22 cellular contexts compared by ENCODE assay signal in the genomic region with DNA sequence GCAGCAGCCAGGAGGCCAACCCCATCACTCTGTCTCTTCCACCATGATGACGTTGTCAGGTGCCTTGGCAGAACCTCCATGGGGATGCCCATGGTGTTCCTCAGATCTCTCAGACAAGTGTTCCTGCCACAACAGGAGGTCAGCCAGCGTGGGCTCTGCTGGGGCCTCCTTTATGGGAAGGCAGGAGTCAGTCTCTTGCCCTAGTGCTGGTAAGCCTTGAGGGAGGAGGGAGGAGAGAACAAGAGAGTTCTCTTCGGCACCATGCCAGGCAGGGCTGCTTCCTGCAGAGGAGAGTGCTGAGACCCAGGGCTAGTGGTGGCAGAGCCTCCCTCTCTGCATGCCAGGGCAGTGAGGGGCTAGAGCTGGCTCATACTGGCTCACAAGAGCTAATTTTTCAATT. TPM values are rescaled to one million over a fixed set of nuclear protein-coding genes. Genes with fewer than 3 reads are reported as not detected.
DNase-seq lines count a peak whose midpoint lies in the region; ATAC-seq and TF ChIP-seq lines count a peak whose summit lies in the region.
"Had no signal": no experiment of that assay in that cellular context is flagged by ENCODE, and none has a peak within 500 bp of the region (broad histone marks: within the 10 kb centered on the region; RNA-seq: fewer than 3 reads in every experiment).

No MANE protein-coding gene starts in this region.

- H3K4me3 ChIP-seq in A673 (ENCODE audit: low read depth, low read length, poor library complexity, severe bottlenecking) = no peak overlapping the region
- H3K4me3 ChIP-seq: Peyer's patch, SJSA1 had no signal

- H3K4me1 Mint-ChIP-seq in T-helper 17 cell = no peaks in the 10 kb centered on the region
- H3K4me1 Mint-ChIP-seq in stimulated activated effector memory CD8-positive, alpha-beta T cell treated with anti-CD3 and anti-CD28 coated beads, Interleukin-12 subunit alpha, Interleukin-12 subunit beta, amount 100 ng/mL, for 72 hours = no peaks in the 10 kb centered on the region

- no peaks in the 10 kb centered on the region for H3K27me3 ChIP-seq in A673 (replicated peaks; ENCODE audit: insufficient read depth, low read depth, low read length, poor library complexity)
- H3K27me3 ChIP-seq: Peyer's patch, SJSA1 had no signal

- POLR2A ChIA-PET in A673 (lab: Charles Lee; ENCODE audit: low non-redundant PET) = no interaction called here

- H3K27me3 Mint-ChIP-seq in T-helper 17 cell = no peaks in the 10 kb centered on the region

- TF ChIP-seq CTCF in A673 (conservative IDR thresholded peaks at IDR 0.05; ENCODE audit: low read depth, low read length) = no peak

- ATAC-seq in T-helper 17 cell (no peak), HG03378 (IDR thresholded peaks at IDR 0.05; ENCODE audit: unreplicated experiment) (no peak), HG03280 (IDR thresholded peaks at IDR 0.05; ENCODE audit: unreplicated experiment) (no peak)
- ATAC-seq in stimulated activated effector memory CD8-positive, alpha-beta T cell treated with anti-CD3 and anti-CD28 coated beads, Interleukin-12 subunit alpha, Interleukin-12 subunit beta, amount 100 ng/mL, for 72 hours = no peak

- H3K36me3 ChIP-seq in A673 (ENCODE audit: insufficient read depth, low read length, poor library complexity, severe bottlenecking) = no peaks in the 10 kb centered on the region
- H3K36me3 ChIP-seq: Peyer's patch had no signal

- no peaks in the 10 kb centered on the region for H3K36me3 Mint-ChIP-seq in T-helper 17 cell (ENCODE audit: low read depth)
- H3K36me3 Mint-ChIP-seq in stimulated activated effector memory CD8-positive, alpha-beta T cell treated with anti-CD3 and anti-CD28 coated beads, Interleukin-12 subunit alpha, Interleukin-12 subunit beta, amount 100 ng/mL, for 72 hours = no peaks in the 10 kb centered on the region

- no peak overlapping the region for H3K4me3 Mint-ChIP-seq in T-helper 17 cell
- no peak overlapping the region for H3K4me3 Mint-ChIP-seq in stimulated activated effector memory CD8-positive, alpha-beta T cell treated with anti-CD3 and anti-CD28 coated beads, Interleukin-12 subunit alpha, Interleukin-12 subunit beta, amount 100 ng/mL, for 72 hours
- H3K4me3 Mint-ChIP-seq: HFFc6 had no signal

- DNase-seq in A673 (ENCODE audit: low spot score) (peak; percentile 31), T-helper 17 cell (no peak), dermis blood vessel endothelial cell (no peak), NCI-H526 treated with DMSO at 0.1 percent for 48 hours (lab: John Stamatoyannopoulos, UW) (no peak)
- no peak for DNase-seq in stimulated activated effector memory CD8-positive, alpha-beta T cell treated with anti-CD3 and anti-CD28 coated beads, Interleukin-12 subunit alpha, Interleukin-12 subunit beta, amount 100 ng/mL, for 72 hours (ENCODE audit: low spot score in 2 of 2)
- DNase-seq: DMS53, H7, HFFc6, KG1, NCI-H1092 treated with DMSO at 0.1 percent for 48 hours, NCI-H1436 treated with DMSO at 0.1 percent for 48 hours, NCI-H1930, NCI-H748 treated with DMSO at 0.1 percent for 48 hours, Peyer's patch had no signal

- no peaks in the 10 kb centered on the region for H3K9me3 Mint-ChIP-seq in stimulated activated effector memory CD8-positive, alpha-beta T cell treated with anti-CD3 and anti-CD28 coated beads, Interleukin-12 subunit alpha, Interleukin-12 subunit beta, amount 100 ng/mL, for 72 hours
- H3K9me3 Mint-ChIP-seq: HFFc6 had no signal

- intact Hi-C loops in A673 (cut with micrococcal nuclease; ENCODE audit: unreplicated experiment) = no loop called here

- H3K4me1 ChIP-seq in A673 (ENCODE audit: insufficient read depth, low read length, poor library complexity, severe bottlenecking) = peaks cover 6% of the 10 kb centered on the region
- H3K4me1 ChIP-seq: SJSA1 had no signal

- peak overlapping the region; percentile 27 for H3K27ac Mint-ChIP-seq in T-helper 17 cell
- peak overlapping the region; percentile 69 for H3K27ac Mint-ChIP-seq in stimulated activated effector memory CD8-positive, alpha-beta T cell treated with anti-CD3 and anti-CD28 coated beads, Interleukin-12 subunit alpha, Interleukin-12 subunit beta, amount 100 ng/mL, for 72 hours
- H3K27ac Mint-ChIP-seq: HFFc6 had no signal

- H3K27ac ChIP-seq in A673 (ENCODE audit: low read depth, low read length, poor library complexity, severe bottlenecking) = no peak overlapping the region
- H3K27ac ChIP-seq in cingulate gyrus (ENCODE audit: low read depth, low read length) = peak overlapping the region; percentile 70
- H3K27ac ChIP-seq: C4-2B, Peyer's patch, SJSA1 had no signal

- H3K9me3 ChIP-seq in A673 (ENCODE audit: low read depth, low read length, poor library complexity, severe bottlenecking) (no peaks in the 10 kb centered on the region), T-helper 17 cell (ENCODE audit: control insufficient read depth, low read length, poor library complexity, severe bottlenecking) (no peaks in the 10 kb centered on the region)
- H3K9me3 ChIP-seq: Peyer's patch, SJSA1 had no signal

- CTCF ChIA-PET in A673 (lab: Charles Lee) = no interaction called here

- no TSS peak for BruUV-seq in A673 (replicated peaks; lab: Mats Ljungman, UMichigan)

RNA-seq across cellular contexts. Expression of gene GNAZ, which starts 32.5 kb away (rescaled TPM):
- total RNA-seq in A673 (2021) = 5.1 and 8.0 TPM in 2 replicates
- 10 to 100 TPM in 1 of 2 donors, 1 to 10 TPM in 1; 1.4 to 44.1 TPM for total RNA-seq in T-helper 17 cell
- 0.37 and 0.68 TPM in 2 replicates for total RNA-seq in dermis blood vessel endothelial cell

RNA-seq across cellular contexts. Expression of gene RSPH14, which starts 39.0 kb away (rescaled TPM):
- total RNA-seq in A673 (2021) = 0.55 TPM in 1 of 2 replicates, not detected in the other
- 1 to 10 TPM; 1.1 to 1.4 TPM for total RNA-seq in T-helper 17 cell
- total RNA-seq in dermis blood vessel endothelial cell = 0.17 and 0.23 TPM in 2 replicates
- total RNA-seq: A172, H7, HFFc6, HT1080, NCI-H460, Peyer's patch, SJSA1 had no signal

RNA-seq across cellular contexts. Expression of gene RAB36, which starts 42.5 kb away (rescaled TPM):
- total RNA-seq in A673 (2021) = 4.1 and 4.9 TPM in 2 replicates
- total RNA-seq in T-helper 17 cell = 1 to 10 TPM; 1.1 to 2.4 TPM
- total RNA-seq in dermis blood vessel endothelial cell = 0.34 and 0.70 TPM in 2 replicates
